Comparison of ENCODE assay signal across 10 cellular contexts in genomic region chr10:132257271-132257670, GRCh38. TPM values are rescaled to one million over a fixed set of nuclear protein-coding genes. Genes with fewer than 3 reads are reported as not detected.
A peak's percentile ranks its signal among the peaks of the same experiment; 100 is the strongest.
DNase-seq lines count a peak whose midpoint lies in the region; ATAC-seq and TF ChIP-seq lines count a peak whose summit lies in the region.
"Had no signal": no experiment of that assay in that cellular context is flagged by ENCODE, and none has a peak within 500 bp of the region (broad histone marks: within the 10 kb centered on the region; RNA-seq: fewer than 3 reads in every experiment).

No MANE protein-coding gene starts in this region.

- no peak overlapping the region for H3K4me3 ChIP-seq in testis

- no peak overlapping the region for H3K4me3 Mint-ChIP-seq in activated CD4-positive, alpha-beta memory T cell treated with anti-CD3 and anti-CD28 coated beads, Interleukin-2, amount 10 ng/mL, durations not matched to agents 7 days and 5 days
- no peak overlapping the region for H3K4me3 Mint-ChIP-seq in stimulated activated naive B cell treated with anti-CD40 and anti-IgM and Interleukin-4, amounts not matched to agents 10 μg/mL and 1 μg/mL and 100 μg/mL, for 72 hours
- H3K4me3 Mint-ChIP-seq: activated B cell treated with CpG ODN at 0.5 μM for 24 hours, IgD-negative memory B cell had no signal

- TF ChIP-seq CTCF in foreskin keratinocyte (conservative IDR thresholded peaks at IDR 0.05) (no peak), testis (IDR thresholded peaks at IDR 0.05) (no peak)

- no peaks in the 10 kb centered on the region for H3K27me3 ChIP-seq in foreskin keratinocyte
- H3K27me3 ChIP-seq in testis: no peaks in the 10 kb centered on the region

- H3K27ac Mint-ChIP-seq in activated CD4-positive, alpha-beta memory T cell treated with anti-CD3 and anti-CD28 coated beads, Interleukin-2, amount 10 ng/mL, durations not matched to agents 7 days and 5 days: no peak overlapping the region
- peak overlapping the region; percentile 51 for H3K27ac Mint-ChIP-seq in stimulated activated naive B cell treated with anti-CD40 and anti-IgM and Interleukin-4, amounts not matched to agents 10 μg/mL and 1 μg/mL and 100 μg/mL, for 72 hours
- H3K27ac Mint-ChIP-seq: activated B cell treated with CpG ODN at 0.5 μM for 24 hours, IgD-negative memory B cell had no signal

- intact Hi-C loops in testis (cut with DNase I; ENCODE audit: low total_unique reads): no loop called here

- 89 to 95% methylated on average over 5 to 8 of the region's 8 CpGs for WGBS in testis, 2 donors

- H3K4me1 Mint-ChIP-seq in activated CD4-positive, alpha-beta memory T cell treated with anti-CD3 and anti-CD28 coated beads, Interleukin-2, amount 10 ng/mL, durations not matched to agents 7 days and 5 days: peaks cover 21% of the 10 kb centered on the region
- H3K4me1 Mint-ChIP-seq in stimulated activated naive B cell treated with anti-CD40 and anti-IgM and Interleukin-4, amounts not matched to agents 10 μg/mL and 1 μg/mL and 100 μg/mL, for 72 hours: peaks cover 2 to 4% of the 10 kb centered on the region in 2 donors
- H3K4me1 Mint-ChIP-seq: activated B cell treated with CpG ODN at 0.5 μM for 24 hours had no signal

- H3K9me3 ChIP-seq in testis: no peaks in the 10 kb centered on the region

- no peaks in the 10 kb centered on the region for H3K27me3 Mint-ChIP-seq in activated CD4-positive, alpha-beta memory T cell treated with anti-CD3 and anti-CD28 coated beads, Interleukin-2, amount 10 ng/mL, durations not matched to agents 7 days and 5 days
- no peaks in the 10 kb centered on the region for H3K27me3 Mint-ChIP-seq in stimulated activated naive B cell treated with anti-CD40 and anti-IgM and Interleukin-4, amounts not matched to agents 10 μg/mL and 1 μg/mL and 100 μg/mL, for 72 hours
- H3K27me3 Mint-ChIP-seq: activated B cell treated with CpG ODN at 0.5 μM for 24 hours had no signal

- no peaks in the 10 kb centered on the region for H3K36me3 Mint-ChIP-seq in activated CD4-positive, alpha-beta memory T cell treated with anti-CD3 and anti-CD28 coated beads, Interleukin-2, amount 10 ng/mL, durations not matched to agents 7 days and 5 days (ENCODE audit: low read depth)
- no peaks in the 10 kb centered on the region for H3K36me3 Mint-ChIP-seq in stimulated activated naive B cell treated with anti-CD40 and anti-IgM and Interleukin-4, amounts not matched to agents 10 μg/mL and 1 μg/mL and 100 μg/mL, for 72 hours
- H3K36me3 Mint-ChIP-seq: IgD-negative memory B cell had no signal

- ATAC-seq in foreskin keratinocyte (peak; percentile 60), HG03571 (IDR thresholded peaks at IDR 0.05; ENCODE audit: unreplicated experiment) (no peak)
- no peak for ATAC-seq in stimulated activated naive B cell treated with anti-CD40 and anti-IgM and Interleukin-4, amounts not matched to agents 10 μg/mL and 1 μg/mL and 100 μg/mL, for 72 hours (replicated peaks)

- DNase-seq in activated CD4-positive, alpha-beta T cell treated with anti-CD3 and anti-CD28 coated beads for 48 hours: peak; percentile 62
- no peak for DNase-seq in activated CD4-positive, alpha-beta T cell treated with anti-CD3 and anti-CD28 coated beads, Interleukin-2, amount 50 U/mL, for 1 hour
- peak; percentile 62 for DNase-seq in activated CD4-positive, alpha-beta memory T cell treated with anti-CD3 and anti-CD28 coated beads, Interleukin-2, amount 10 ng/mL, durations not matched to agents 7 days and 5 days
- no peak for DNase-seq in foreskin keratinocyte
- no peak for DNase-seq in stimulated activated naive B cell treated with anti-CD40 and anti-IgM and Interleukin-4, amounts not matched to agents 10 μg/mL and 1 μg/mL and 100 μg/mL, for 72 hours
- DNase-seq in NCI-H2107 treated with DMSO at 0.1 percent for 48 hours (lab: John Stamatoyannopoulos, UW; ENCODE audit: unreplicated experiment): no peak
- DNase-seq in testis: no peak
- DNase-seq: activated B cell treated with CpG ODN at 0.5 μM for 24 hours had no signal

- POLR2A ChIA-PET in activated CD4-positive, alpha-beta memory T cell treated with anti-CD3 and anti-CD28 coated beads, Interleukin-2, amount 10 ng/mL, durations not matched to agents 7 days and 5 days (lab: Charles Lee): no interaction called here

- no peak for TF ChIP-seq POLR2A in testis (IDR thresholded peaks at IDR 0.05)

- no peaks in the 10 kb centered on the region for H3K9me3 Mint-ChIP-seq in activated CD4-positive, alpha-beta memory T cell treated with anti-CD3 and anti-CD28 coated beads, Interleukin-2, amount 10 ng/mL, durations not matched to agents 7 days and 5 days
- H3K9me3 Mint-ChIP-seq in stimulated activated naive B cell treated with anti-CD40 and anti-IgM and Interleukin-4, amounts not matched to agents 10 μg/mL and 1 μg/mL and 100 μg/mL, for 72 hours: no peaks in the 10 kb centered on the region
- H3K9me3 Mint-ChIP-seq: activated B cell treated with CpG ODN at 0.5 μM for 24 hours, IgD-negative memory B cell had no signal

- H3K27ac ChIP-seq in foreskin keratinocyte (no peak overlapping the region), testis (no peak overlapping the region)

- CTCF ChIA-PET in activated CD4-positive, alpha-beta memory T cell treated with anti-CD3 and anti-CD28 coated beads, Interleukin-2, amount 10 ng/mL, durations not matched to agents 7 days and 5 days (lab: Charles Lee): no interaction called here

- H3K4me1 ChIP-seq in foreskin keratinocyte (no peaks in the 10 kb centered on the region), testis (no peaks in the 10 kb centered on the region)

- H3K36me3 ChIP-seq in testis (ENCODE audit: low read depth, missing control alignments): no peaks in the 10 kb centered on the region

RNA-seq across cellular contexts. Expression of gene STK32C, which starts 50.5 kb away (rescaled TPM):
- total RNA-seq in activated CD4-positive, alpha-beta memory T cell treated with anti-CD3 and anti-CD28 coated beads, Interleukin-2, amount 10 ng/mL, durations not matched to agents 7 days and 5 days: 10 to 100 TPM; 17.4 to 18.2 TPM
- total RNA-seq in foreskin keratinocyte (5.5 and 6.3 TPM in 2 replicates), testis (10 to 100 TPM; 33.9 to 34.2 TPM)
- polyA plus RNA-seq in foreskin keratinocyte (7.6 and 7.8 TPM in 2 replicates), testis (ENCODE audit: insufficient read depth, low read depth, low replicate concordance) (49.0 TPM)

Comparison
In these comparisons a context has a peak if more than half of its experiments do, and no peak if none do; other contexts are left out.
1. DNase-seq: peak in activated CD4-positive, alpha-beta T cell treated with anti-CD3 and anti-CD28 coated beads for 48 hours (single experiment) and activated CD4-positive, alpha-beta memory T cell treated with anti-CD3 and anti-CD28 coated beads, Interleukin-2, amount 10 ng/mL, durations not matched to agents 7 days and 5 days (single experiment); none in activated CD4-positive, alpha-beta T cell treated with anti-CD3 and anti-CD28 coated beads, Interleukin-2, amount 50 U/mL, for 1 hour (single experiment), foreskin keratinocyte (0 of 2), stimulated activated naive B cell treated with anti-CD40 and anti-IgM and Interleukin-4, amounts not matched to agents 10 μg/mL and 1 μg/mL and 100 μg/mL, for 72 hours (single experiment), NCI-H2107 treated with DMSO at 0.1 percent for 48 hours (single experiment) and testis (single experiment).